Comparison of ENCODE assay signal across 18 cellular contexts in the genomic region with DNA sequence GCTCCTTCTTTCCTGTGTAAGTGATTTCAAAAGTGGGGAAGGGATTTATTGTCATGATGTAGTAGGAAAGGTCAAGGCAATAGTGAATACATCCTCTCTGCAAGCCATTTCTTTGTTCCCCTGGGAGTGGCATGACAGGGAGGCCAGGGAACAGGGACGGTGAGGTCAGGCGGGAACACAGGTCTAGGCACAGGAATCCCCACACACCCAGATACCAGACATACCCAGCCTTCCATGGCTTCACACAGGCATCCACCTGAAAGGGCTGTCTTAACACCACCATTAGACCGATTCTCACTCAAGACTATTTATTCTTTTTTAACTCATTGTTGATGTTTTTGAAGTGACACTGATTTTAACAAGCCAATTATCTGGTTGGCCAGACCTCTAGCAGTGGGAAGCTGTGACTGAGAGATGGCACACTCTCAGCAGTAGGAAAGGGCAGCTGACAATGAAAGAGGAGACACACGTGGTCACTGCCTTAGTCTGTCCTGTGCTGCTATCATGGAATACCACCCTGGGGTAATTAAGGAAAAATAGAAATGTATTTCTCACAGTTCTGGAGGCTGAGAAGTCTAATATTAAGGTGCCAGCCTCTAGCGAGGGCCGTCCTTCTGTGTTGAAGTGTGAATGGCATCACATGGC.
A peak's percentile ranks its signal among the peaks of the same experiment; 100 is the strongest.
DNase-seq lines count a peak whose midpoint lies in the region; ATAC-seq and TF ChIP-seq lines count a peak whose summit lies in the region.
"Had no signal": no experiment of that assay in that cellular context is flagged by ENCODE, and none has a peak within 500 bp of the region (broad histone marks: within the 10 kb centered on the region; RNA-seq: fewer than 3 reads in every experiment).

No MANE protein-coding gene starts in this region.

- WGBS in heart right ventricle, 2 donors: 56 to 74% methylated on average over 6 of the region's 6 CpGs
- WGBS in upper lobe of left lung, 2 donors: 71 to 87% methylated on average over 6 of the region's 6 CpGs

- TF ChIP-seq CTCF in heart right ventricle (IDR thresholded peaks at IDR 0.05): no peak
- TF ChIP-seq CTCF in neural progenitor cell (IDR thresholded peaks at IDR 0.05): no peak
- no peak for TF ChIP-seq CTCF in upper lobe of left lung (IDR thresholded peaks at IDR 0.05)
- no peak for TF ChIP-seq CTCF in mucosa of descending colon (IDR thresholded peaks at IDR 0.05)

- DNase-seq in heart right ventricle (no peak), Right ventricle myocardium inferior (ENCODE audit: missing footprints) (no peak), islet precursor cell (peak; percentile 17), neural progenitor cell (ENCODE audit: low spot score) (no peak), upper lobe of left lung (no peak), NCI-H2081 (lab: John Stamatoyannopoulos, UW) (no peak), mucosa of descending colon (no peak)
- DNase-seq: CD4-positive, alpha-beta T cell; KBM-7; MG63; NCI-H2029; NCI-H446 treated with DMSO at 0.1 percent for 48 hours; NCI-H526; NCI-H82; RPMI8226; SHP77 treated with DMSO at 0.1 percent for 48 hours had no signal

- H3K36me3 ChIP-seq in heart right ventricle: peaks cover 0 to 12% (median 0%) of the 10 kb centered on the region in 9 donors
- no peaks in the 10 kb centered on the region for H3K36me3 ChIP-seq in neural progenitor cell
- no peaks in the 10 kb centered on the region for H3K36me3 ChIP-seq in upper lobe of left lung
- H3K36me3 ChIP-seq in mucosa of descending colon (ENCODE audit: low read depth): no peaks in the 10 kb centered on the region
- H3K36me3 ChIP-seq: BLaER1 treated with 17β-estradiol and CSF1 and Interleukin-3, amounts not matched to agents 10 nM and 100 nM; MG63 had no signal

- H3K4me3 ChIP-seq in heart right ventricle (no peak overlapping the region), neural progenitor cell (no peak overlapping the region), upper lobe of left lung (no peak overlapping the region), mucosa of descending colon (no peak overlapping the region)
- H3K4me3 ChIP-seq: BLaER1 treated with 17β-estradiol and CSF1 and Interleukin-3, amounts not matched to agents 10 nM and 100 nM; MG63 had no signal

- H4K20me1 ChIP-seq in neural progenitor cell (ENCODE audit: low read depth): no peaks in the 10 kb centered on the region
- H4K20me1 ChIP-seq: BLaER1 treated with 17β-estradiol and CSF1 and Interleukin-3, amounts not matched to agents 10 nM and 100 nM had no signal

- H3K27me3 Mint-ChIP-seq in neural progenitor cell (ENCODE audit: insufficient read depth, low read depth): no peaks in the 10 kb centered on the region

- no peak overlapping the region for H3K4me3 Mint-ChIP-seq in neural progenitor cell
- H3K4me3 Mint-ChIP-seq: CD4-positive, alpha-beta T cell had no signal

- ATAC-seq in heart right ventricle (peak in 5 of 8 donors; percentile 41 to 57 (median 43)), Right ventricle myocardium inferior (no peak), upper lobe of left lung (ENCODE audit: low FRiP score in 2 of 2) (no peak), GM21360 (IDR thresholded peaks at IDR 0.05; ENCODE audit: unreplicated experiment) (no peak), mucosa of descending colon (no peak)

- peaks cover 2% of the 10 kb centered on the region for H3K4me1 Mint-ChIP-seq in neural progenitor cell

- no peaks in the 10 kb centered on the region for H3K9me3 ChIP-seq in heart right ventricle
- no peaks in the 10 kb centered on the region for H3K9me3 ChIP-seq in neural progenitor cell (ENCODE audit: low read depth)
- H3K9me3 ChIP-seq in upper lobe of left lung: no peaks in the 10 kb centered on the region
- H3K9me3 ChIP-seq in mucosa of descending colon: no peaks in the 10 kb centered on the region
- H3K9me3 ChIP-seq: BLaER1 treated with 17β-estradiol and CSF1 and Interleukin-3, amounts not matched to agents 10 nM and 100 nM; MG63 had no signal

- H2AFZ ChIP-seq in neural progenitor cell (replicated peaks): no peak overlapping the region

- H3K4me1 ChIP-seq in heart right ventricle (peaks cover 0 to 27% (median 0%) of the 10 kb centered on the region in 9 donors), neural progenitor cell (no peaks in the 10 kb centered on the region), upper lobe of left lung (peaks cover 0 to 16% (median 10%) of the 10 kb centered on the region in 4 donors), mucosa of descending colon (ENCODE audit: low read depth) (peaks cover 3% of the 10 kb centered on the region)
- H3K4me1 ChIP-seq: BLaER1 treated with 17β-estradiol and CSF1 and Interleukin-3, amounts not matched to agents 10 nM and 100 nM had no signal

- no peak overlapping the region for H3K9ac ChIP-seq in neural progenitor cell
- H3K9ac ChIP-seq: BLaER1 treated with 17β-estradiol and CSF1 and Interleukin-3, amounts not matched to agents 10 nM and 100 nM had no signal

- H3K9me3 Mint-ChIP-seq in neural progenitor cell: no peaks in the 10 kb centered on the region
- H3K9me3 Mint-ChIP-seq: CD4-positive, alpha-beta T cell had no signal

- H3K4me2 ChIP-seq in neural progenitor cell: no peak overlapping the region
- H3K4me2 ChIP-seq: BLaER1 treated with 17β-estradiol and CSF1 and Interleukin-3, amounts not matched to agents 10 nM and 100 nM had no signal

- H3K27ac Mint-ChIP-seq in neural progenitor cell: peak overlapping the region; percentile 36
- H3K27ac Mint-ChIP-seq: CD4-positive, alpha-beta T cell had no signal

- TF ChIP-seq POLR2A in upper lobe of left lung (IDR thresholded peaks at IDR 0.05): no peak

- intact Hi-C loops in heart right ventricle (cut with DNase I): loop anchor here in 1 of 10 donors (10.0 kb wide), 1 partner anchor 142 kb away; the partner anchor contains the start of gene CGNL1
- intact Hi-C loops in Right ventricle myocardium inferior (cut with DNase I): no loop called here
- intact Hi-C loops in mucosa of descending colon (cut with DNase I, micrococcal nuclease): no loop called here

- H3K36me3 Mint-ChIP-seq in neural progenitor cell: no peaks in the 10 kb centered on the region

- H3K79me2 ChIP-seq in neural progenitor cell (ENCODE audit: low read depth): no peaks in the 10 kb centered on the region

- H3F3A ChIP-seq in neural progenitor cell (ENCODE audit: low read depth): no peaks in the 10 kb centered on the region

- H3K27ac ChIP-seq in heart right ventricle (no peak overlapping the region), neural progenitor cell (no peak overlapping the region), upper lobe of left lung (peak overlapping the region in 3 of 4 donors; percentile 39 to 76 (median 68))
- H3K27ac ChIP-seq: BLaER1 treated with 17β-estradiol and CSF1 and Interleukin-3, amounts not matched to agents 10 nM and 100 nM had no signal

- no peaks in the 10 kb centered on the region for H3K27me3 ChIP-seq in heart right ventricle
- H3K27me3 ChIP-seq in neural progenitor cell: no peaks in the 10 kb centered on the region
- H3K27me3 ChIP-seq in upper lobe of left lung: no peaks in the 10 kb centered on the region
- H3K27me3 ChIP-seq: BLaER1 treated with 17β-estradiol and CSF1 and Interleukin-3, amounts not matched to agents 10 nM and 100 nM; MG63 had no signal

- no peak for TF ChIP-seq EP300 in upper lobe of left lung (IDR thresholded peaks at IDR 0.05)

Comparison
In these comparisons a context has a peak if more than half of its experiments do, and no peak if none do; other contexts are left out.
1. ATAC-seq: peak in heart right ventricle (5 of 8); none in Right ventricle myocardium inferior (single experiment), upper lobe of left lung (0 of 2), GM21360 (single experiment) and mucosa of descending colon (single experiment).
2. H3K27ac ChIP-seq: peak in upper lobe of left lung (3 of 4); none in heart right ventricle (0 of 10) and neural progenitor cell (single experiment).